In the genomic region with DNA sequence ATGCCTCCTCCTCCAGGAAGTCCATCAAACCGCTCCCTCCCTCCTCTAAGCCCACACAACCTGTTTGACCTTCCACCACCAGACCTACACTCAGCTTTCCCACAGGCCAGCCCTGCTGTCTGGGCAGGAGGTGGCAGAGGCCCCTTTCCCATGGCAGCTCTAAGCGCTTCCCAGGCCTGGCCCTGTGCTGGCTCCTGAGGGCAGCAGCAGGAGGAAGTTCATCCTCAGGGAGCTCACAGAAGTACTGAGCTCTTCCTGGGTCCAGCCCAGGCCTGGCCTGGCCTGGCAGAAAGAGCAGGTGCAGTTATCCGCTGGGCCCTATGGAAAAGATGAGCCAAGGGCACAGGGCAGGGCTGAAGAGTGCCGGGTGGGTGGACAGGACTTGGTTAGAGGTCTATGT, we compare ENCODE assay signal across 10 cellular contexts. TPM values are rescaled to one million over a fixed set of nuclear protein-coding genes. Genes with fewer than 3 reads are reported as not detected.
DNase-seq lines count a peak whose midpoint lies in the region; TF ChIP-seq lines count a peak whose summit lies in the region.
"Had no signal": no experiment of that assay in that cellular context is flagged by ENCODE, and none has a peak within 500 bp of the region (broad histone marks: within the 10 kb centered on the region; RNA-seq: fewer than 3 reads in every experiment).

No MANE protein-coding gene starts in this region.

- H3K4me3 ChIP-seq in CD4-positive, alpha-beta memory T cell (ENCODE audit: low read length in 2 of 2) = peak overlapping the region; percentile 82 to 98
- peak overlapping the region; percentile 46 to 79 (median 56) for H3K4me3 ChIP-seq in Peyer's patch

- peak overlapping the region; percentile 80 for H3K27ac ChIP-seq in CD4-positive, alpha-beta memory T cell (ENCODE audit: low read depth, low read length)
- H3K27ac ChIP-seq in Peyer's patch (peak overlapping the region; percentile 81 to 90 (median 89)), epithelial cell of prostate (peak overlapping the region; percentile 84)

- peaks cover 49 to 89% (median 64%) of the 10 kb centered on the region in 4 donors for H3K4me1 Mint-ChIP-seq in CD4-positive, alpha-beta memory T cell
- H3K4me1 Mint-ChIP-seq in osteocyte (ENCODE audit: unreplicated experiment) = peaks cover 44% of the 10 kb centered on the region

- no peaks in the 10 kb centered on the region for H3K9me3 ChIP-seq in CD4-positive, alpha-beta memory T cell (ENCODE audit: control insufficient read depth in 1 of 2, low read length in 2 of 2)
- H3K9me3 ChIP-seq in Peyer's patch = no peaks in the 10 kb centered on the region

- peaks cover 0 to 1% of the 10 kb centered on the region in 2 donors for H3K27me3 Mint-ChIP-seq in CD4-positive, alpha-beta memory T cell
- H3K27me3 Mint-ChIP-seq in osteocyte (ENCODE audit: unreplicated experiment) = no peaks in the 10 kb centered on the region

- peaks cover 3 to 40% of the 10 kb centered on the region in 2 donors for H3K36me3 Mint-ChIP-seq in CD4-positive, alpha-beta memory T cell
- H3K36me3 Mint-ChIP-seq in osteocyte (ENCODE audit: unreplicated experiment) = peaks cover 1% of the 10 kb centered on the region

- TF ChIP-seq CTCF in Peyer's patch (IDR thresholded peaks at IDR 0.05) (no peak), osteocyte (IDR thresholded peaks at IDR 0.05) (no peak)

- H3K36me3 ChIP-seq in CD4-positive, alpha-beta memory T cell (ENCODE audit: insufficient read depth, low read length) = peaks cover 29% of the 10 kb centered on the region
- peaks cover 0 to 14% (median 0%) of the 10 kb centered on the region in 3 donors for H3K36me3 ChIP-seq in Peyer's patch

- intact Hi-C loops in CD4-positive, alpha-beta memory T cell (cut with micrococcal nuclease) = loop anchor here (5.0 to 10.0 kb wide), 2 partner anchors 34 to 424 kb away; a partner anchor contains a TSS

- H3K4me1 ChIP-seq in CD4-positive, alpha-beta memory T cell (ENCODE audit: insufficient read depth, low read length) = peaks cover 62% of the 10 kb centered on the region
- peaks cover 13 to 60% (median 36%) of the 10 kb centered on the region in 4 donors for H3K4me1 ChIP-seq in Peyer's patch

- peak overlapping the region; percentile 93 to 98 (median 96) for H3K27ac Mint-ChIP-seq in CD4-positive, alpha-beta memory T cell
- H3K27ac Mint-ChIP-seq in osteocyte (ENCODE audit: unreplicated experiment) = peak overlapping the region; percentile 92

- POLR2A ChIA-PET in CD4-positive, alpha-beta memory T cell (lab: Charles Lee; ENCODE audit: partially characterized antibody) = interaction anchor here (1.0 to 3.6 kb wide), 7 partner anchors 16 to 421 kb away, joined by 3 to 46 read pairs (median 9); a partner anchor contains a TSS

- TF ChIP-seq POLR2A in Peyer's patch (IDR thresholded peaks at IDR 0.05) = peak in 1 of 2 donors; percentile 27

- H3K9me3 Mint-ChIP-seq in CD4-positive, alpha-beta memory T cell = peaks cover 0 to 7% (median 0%) of the 10 kb centered on the region in 8 donors
- no peaks in the 10 kb centered on the region for H3K9me3 Mint-ChIP-seq in osteocyte (ENCODE audit: unreplicated experiment)

- peak overlapping the region; percentile 93 to 99 (median 96) for H3K4me3 Mint-ChIP-seq in CD4-positive, alpha-beta memory T cell
- peak overlapping the region; percentile 82 for H3K4me3 Mint-ChIP-seq in osteocyte (ENCODE audit: unreplicated experiment)

- CTCF ChIA-PET in CD4-positive, alpha-beta memory T cell (lab: Charles Lee; ENCODE audit: partially characterized antibody) = interaction anchor here (0.7 to 3.5 kb wide), 5 partner anchors 73 to 458 kb away, joined by 3 to 14 read pairs (median 3); a partner anchor contains a TSS

- no peak for DNase-seq in CD4-positive, alpha-beta memory T cell
- no peak for DNase-seq in Peyer's patch
- DNase-seq in epithelial cell of prostate (ENCODE audit: low read depth, low spot score) = no peak
- DNase-seq in osteocyte (ENCODE audit: extremely low spot score, unreplicated experiment) = no peak
- no peak for DNase-seq in glomerular visceral epithelial cell (ENCODE audit: extremely low spot score)
- no peak for DNase-seq in OCI-M1 (lab: John Stamatoyannopoulos, UW)
- no peak for DNase-seq in mesenteric fat pad (ENCODE audit: low spot score)
- no peak for DNase-seq in NCI-H446 (lab: John Stamatoyannopoulos, UW)
- DNase-seq: NCI-H1417; stimulated activated CD4-positive, alpha-beta T cell treated with anti-CD3 and anti-CD28 coated beads, Interleukin-4, amount 100 ng/mL, for 1 hour had no signal

- H3K27me3 ChIP-seq in CD4-positive, alpha-beta memory T cell (ENCODE audit: insufficient read depth, low read length) = no peaks in the 10 kb centered on the region
- no peaks in the 10 kb centered on the region for H3K27me3 ChIP-seq in Peyer's patch

RNA-seq across cellular contexts. Expression of a gene that starts 31.4 kb away (rescaled TPM):
- total RNA-seq in CD4-positive, alpha-beta memory T cell = 100 to 1,000 TPM; 144 to 157 TPM
- 10 to 100 TPM in 1 of 2 donors, 1 to 10 TPM in 1; 9.5 to 36.8 TPM for polyA plus RNA-seq in CD4-positive, alpha-beta memory T cell
- total RNA-seq in Peyer's patch (100 to 1,000 TPM; 122 to 285 (median 145) TPM), osteocyte (61.9 and 64.2 TPM in 2 replicates), mesenteric fat pad (80.6 TPM)

RNA-seq across cellular contexts. Expression of a gene that starts 46.6 kb away (rescaled TPM):
- total RNA-seq in CD4-positive, alpha-beta memory T cell = 1 to 10 TPM in 1 of 2 experiments, under 1 TPM in 1; 0.75 to 1.7 TPM
- polyA plus RNA-seq in CD4-positive, alpha-beta memory T cell = 1 to 10 TPM in 1 of 2 donors, under 1 TPM in 1; 0.11 to 1.2 TPM
- total RNA-seq in Peyer's patch (10 to 100 TPM in 3 of 4 donors, 1 to 10 TPM in 1; 8.4 to 75.9 (median 33.1) TPM), osteocyte (not detected in 2 replicates), mesenteric fat pad (125 TPM)
